11 cellular contexts compared by ENCODE assay signal in the genomic region with DNA sequence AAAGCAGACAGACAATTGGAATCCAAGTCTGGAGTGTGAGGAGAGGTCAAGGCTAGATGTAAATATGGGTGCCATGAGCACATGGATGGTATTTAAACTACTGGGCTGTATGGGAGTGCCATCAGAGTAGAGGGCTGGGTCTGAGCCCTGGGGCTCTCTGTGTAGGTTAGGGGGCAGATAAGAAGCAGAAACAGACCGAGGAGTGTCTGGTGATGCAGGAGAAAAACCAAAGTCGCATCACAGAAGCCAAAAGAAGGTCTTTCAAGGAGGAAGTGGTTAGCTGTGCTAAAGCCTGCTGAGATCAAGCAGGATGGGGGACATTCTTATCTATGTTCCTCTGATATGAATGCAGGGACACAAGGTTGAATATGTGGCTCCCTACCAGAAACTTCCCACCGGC. TPM values are rescaled to one million over a fixed set of nuclear protein-coding genes. Genes with fewer than 3 reads are reported as not detected.
DNase-seq lines count a peak whose midpoint lies in the region; ATAC-seq and TF ChIP-seq lines count a peak whose summit lies in the region.
"Had no signal": no experiment of that assay in that cellular context is flagged by ENCODE, and none has a peak within 500 bp of the region (broad histone marks: within the 10 kb centered on the region; RNA-seq: fewer than 3 reads in every experiment).

No MANE protein-coding gene starts in this region.

- H3K9me2 ChIP-seq in OCI-LY7 (ENCODE audit: insufficient read depth, low read length) = no peaks in the 10 kb centered on the region

- BruUV-seq in OCI-LY7 (replicated peaks; lab: Mats Ljungman, UMichigan) = no TSS peak

- peak; percentile 58 for ATAC-seq in stimulated activated naive CD8-positive, alpha-beta T cell treated with anti-CD3 and anti-CD28 coated beads, Interleukin-15, amount 100 ng/mL, for 72 hours
- no peak for ATAC-seq in HG03469 (IDR thresholded peaks at IDR 0.05; ENCODE audit: unreplicated experiment)
- ATAC-seq: SK-N-SH treated with all-trans-retinoic acid at 6 μM for 48 hours had no signal

- H3K36me3 ChIP-seq in OCI-LY7 (ENCODE audit: insufficient read depth, low read length) = peaks cover 33% of the 10 kb centered on the region
- H3K36me3 ChIP-seq: ovary had no signal

- intact Hi-C loops in OCI-LY7 (cut with micrococcal nuclease; ENCODE audit: unreplicated experiment) = loop anchor here (5.0 kb wide), 2 partner anchors 49 to 231 kb away; a partner anchor contains a TSS

- POLR2A ChIA-PET in OCI-LY7 (lab: Charles Lee) = interaction anchor here (0.6 to 1.7 kb wide), 3 partner anchors 21 to 940 kb away, joined by 3 to 4 read pairs (median 4); a partner anchor contains a TSS

- TF ChIP-seq CTCF in OCI-LY7 (conservative IDR thresholded peaks at IDR 0.05; ENCODE audit: low read length) (no peak), brain (conservative IDR thresholded peaks at IDR 0.05) (no peak)

- CTCF ChIA-PET in OCI-LY7 (lab: Charles Lee; ENCODE audit: unreplicated experiment) = interaction anchor here (0.5 to 0.6 kb wide), 3 partner anchors 83 to 695 kb away, joined by 3 read pairs; no protein-coding TSS in a partner anchor

- H3K27ac ChIP-seq in OCI-LY7 (ENCODE audit: low read depth, low read length, poor library complexity, severe bottlenecking) = peak overlapping the region; percentile 7
- H3K27ac ChIP-seq: ovary had no signal

- peak overlapping the region; percentile 70 for H3K27ac Mint-ChIP-seq in activated T-cell treated with anti-CD3 and anti-CD28 coated beads, Interleukin-2, amount 50 U/mL, for 24 hours
- H3K27ac Mint-ChIP-seq in brain = peak overlapping the region in 1 of 5 experiments; percentile 1
- H3K27ac Mint-ChIP-seq in stimulated activated naive CD8-positive, alpha-beta T cell treated with anti-CD3 and anti-CD28 coated beads, Interleukin-15, amount 100 ng/mL, for 72 hours = peak overlapping the region in 1 of 2 donors; percentile 2

- peaks cover 3% of the 10 kb centered on the region for H3K27me3 Mint-ChIP-seq in activated T-cell treated with anti-CD3 and anti-CD28 coated beads, Interleukin-2, amount 50 U/mL, for 24 hours
- H3K27me3 Mint-ChIP-seq in brain = peaks cover 7% of the 10 kb centered on the region
- no peaks in the 10 kb centered on the region for H3K27me3 Mint-ChIP-seq in stimulated activated naive CD8-positive, alpha-beta T cell treated with anti-CD3 and anti-CD28 coated beads, Interleukin-15, amount 100 ng/mL, for 72 hours

- H3K9me3 ChIP-seq in OCI-LY7 (ENCODE audit: low read length) = no peaks in the 10 kb centered on the region
- H3K9me3 ChIP-seq: ovary had no signal

- peak overlapping the region; percentile 82 for H3K4me2 ChIP-seq in OCI-LY7 (ENCODE audit: low read length)

- no peaks in the 10 kb centered on the region for H3K9me3 Mint-ChIP-seq in activated T-cell treated with anti-CD3 and anti-CD28 coated beads, Interleukin-2, amount 50 U/mL, for 24 hours
- no peaks in the 10 kb centered on the region for H3K9me3 Mint-ChIP-seq in brain
- H3K9me3 Mint-ChIP-seq in stimulated activated naive CD8-positive, alpha-beta T cell treated with anti-CD3 and anti-CD28 coated beads, Interleukin-15, amount 100 ng/mL, for 72 hours = no peaks in the 10 kb centered on the region

- peak overlapping the region; percentile 90 for H3K4me3 Mint-ChIP-seq in activated T-cell treated with anti-CD3 and anti-CD28 coated beads, Interleukin-2, amount 50 U/mL, for 24 hours
- peak overlapping the region; percentile 87 to 91 (median 89) for H3K4me3 Mint-ChIP-seq in brain
- peak overlapping the region; percentile 95 to 96 for H3K4me3 Mint-ChIP-seq in stimulated activated naive CD8-positive, alpha-beta T cell treated with anti-CD3 and anti-CD28 coated beads, Interleukin-15, amount 100 ng/mL, for 72 hours

- peaks cover 50% of the 10 kb centered on the region for H3K36me3 Mint-ChIP-seq in activated T-cell treated with anti-CD3 and anti-CD28 coated beads, Interleukin-2, amount 50 U/mL, for 24 hours (ENCODE audit: low read depth)
- peaks cover 34% of the 10 kb centered on the region for H3K36me3 Mint-ChIP-seq in brain

- no peak for DNase-seq in activated T-cell treated with anti-CD3 and anti-CD28 coated beads, Interleukin-2, amount 50 U/mL, for 24 hours
- no peak for DNase-seq in activated T-cell treated with anti-CD3 and anti-CD28 coated beads for 4 hours
- DNase-seq in OCI-LY7 (ENCODE audit: low spot score) = peak; percentile 61
- DNase-seq in stimulated activated naive CD8-positive, alpha-beta T cell treated with anti-CD3 and anti-CD28 coated beads, Interleukin-15, amount 100 ng/mL, for 72 hours = peak; percentile 25 to 51
- DNase-seq in SK-N-DZ (ENCODE audit: low spot score) = no peak
- DNase-seq in dedifferentiated amniotic fluid mesenchymal stem cell (ENCODE audit: extremely low spot score) = no peak
- DNase-seq: NCI-H1694 treated with DMSO at 0.1 percent for 48 hours had no signal

- H2AFZ ChIP-seq in OCI-LY7 (ENCODE audit: low read length) = no peak overlapping the region

- peaks cover 26% of the 10 kb centered on the region for H3K4me1 Mint-ChIP-seq in activated T-cell treated with anti-CD3 and anti-CD28 coated beads, Interleukin-2, amount 50 U/mL, for 24 hours (ENCODE audit: low read depth)
- H3K4me1 Mint-ChIP-seq in brain = peaks cover 27% of the 10 kb centered on the region
- H3K4me1 Mint-ChIP-seq in stimulated activated naive CD8-positive, alpha-beta T cell treated with anti-CD3 and anti-CD28 coated beads, Interleukin-15, amount 100 ng/mL, for 72 hours = peaks cover 40% of the 10 kb centered on the region

- peak overlapping the region; percentile 91 for H3K4me3 ChIP-seq in OCI-LY7 (ENCODE audit: low read depth, low read length, poor library complexity, severe bottlenecking)
- H3K4me3 ChIP-seq: ovary had no signal

- peaks cover 8% of the 10 kb centered on the region; the same call in 1 of the 2 replicates for H4K20me1 ChIP-seq in OCI-LY7 (ENCODE audit: insufficient read depth, low read length)

- peaks cover 6% of the 10 kb centered on the region; the same call in 1 of the 2 replicates for H3K79me2 ChIP-seq in OCI-LY7 (ENCODE audit: insufficient read depth, low read depth, low read length)

- H3K4me1 ChIP-seq in OCI-LY7 (ENCODE audit: insufficient read depth, low read length, poor library complexity, severe bottlenecking) = peaks cover 31% of the 10 kb centered on the region

RNA-seq across cellular contexts. Expression of a gene that starts 1.9 kb away (rescaled TPM):
- total RNA-seq in OCI-LY7 (2014; rRNA removed; shearing (Covaris generic)) = 45.4 and 57.4 TPM in 2 replicates
- total RNA-seq in OCI-LY7 (2022) = 57.9 and 69.8 TPM in 2 replicates
- polyA plus RNA-seq in brain (ENCODE audit: insufficient read depth, low read depth, low replicate concordance) = 32.9 TPM
- polyA plus RNA-seq in SK-N-DZ (2014; cell fraction: cytosol; rRNA removed) = 77.8 and 95.2 TPM in 2 replicates
- polyA plus RNA-seq in SK-N-DZ (2014; cell fraction: nucleus; rRNA removed) = 174 and 182 TPM in 2 replicates

RNA-seq across cellular contexts. Expression of a gene that starts 2.9 kb away (rescaled TPM):
- not detected in 2 replicates for total RNA-seq in OCI-LY7 (2014; rRNA removed; shearing (Covaris generic))
- total RNA-seq in OCI-LY7 (2022) = 0.24 and 1.0 TPM in 2 replicates
- 29.0 TPM for polyA plus RNA-seq in brain (ENCODE audit: insufficient read depth, low read depth, low replicate concordance)
- polyA plus RNA-seq in SK-N-DZ (2014; cell fraction: cytosol; rRNA removed) = 7.2 and 9.4 TPM in 2 replicates
- 13.8 and 46.4 TPM in 2 replicates for polyA plus RNA-seq in SK-N-DZ (2014; cell fraction: nucleus; rRNA removed)

RNA-seq across cellular contexts. Expression of a gene that starts 7.3 kb away (rescaled TPM):
- total RNA-seq in OCI-LY7 (2014; rRNA removed; shearing (Covaris generic)) = 10.7 and 12.6 TPM in 2 replicates
- total RNA-seq in OCI-LY7 (2022) = 20.9 and 21.6 TPM in 2 replicates
- 22.1 TPM for polyA plus RNA-seq in brain (ENCODE audit: insufficient read depth, low read depth, low replicate concordance)
- 1.3 and 1.7 TPM in 2 replicates for polyA plus RNA-seq in SK-N-DZ (2014; cell fraction: cytosol; rRNA removed)
- polyA plus RNA-seq in SK-N-DZ (2014; cell fraction: nucleus; rRNA removed) = 1.1 and 1.7 TPM in 2 replicates

Comparison
In these comparisons a context has a peak if more than half of its experiments do, and no peak if none do; other contexts are left out.
1. DNase-seq: peak in OCI-LY7 (single experiment) and stimulated activated naive CD8-positive, alpha-beta T cell treated with anti-CD3 and anti-CD28 coated beads, Interleukin-15, amount 100 ng/mL, for 72 hours (2 of 2); none in activated T-cell treated with anti-CD3 and anti-CD28 coated beads, Interleukin-2, amount 50 U/mL, for 24 hours (single experiment), activated T-cell treated with anti-CD3 and anti-CD28 coated beads for 4 hours (single experiment), SK-N-DZ (single experiment) and dedifferentiated amniotic fluid mesenchymal stem cell (single experiment).
2. Peak in every context shown above with its lines, with median percentiles within 50 percentile points of each other: H3K4me3 Mint-ChIP-seq.